Comparison of ENCODE assay signal across 8 cellular contexts in genomic region chr3:42539871-42540714, GRCh38. TPM values are rescaled to one million over a fixed set of nuclear protein-coding genes. Genes with fewer than 3 reads are reported as not detected.
DNase-seq lines count a peak whose midpoint lies in the region; ATAC-seq and TF ChIP-seq lines count a peak whose summit lies in the region.

No MANE protein-coding gene starts in this region.

- H3K4me3 ChIP-seq in BE2C (ENCODE audit: low read depth, low read length), result no peak overlapping the region
- no peak overlapping the region for H3K4me3 ChIP-seq in OCI-LY1 (ENCODE audit: low read depth, low read length, poor library complexity, severe bottlenecking)
- no peak overlapping the region for H3K4me3 ChIP-seq in cardiac muscle cell
- no peak overlapping the region for H3K4me3 ChIP-seq in sigmoid colon

- H3K27me3 Mint-ChIP-seq in activated T-helper 2 cell treated with anti-CD3 and anti-CD28 coated beads, Interferon-gamma antibody, Interleukin-2, Interleukin-4, amounts not matched to agents 10 μg/mL and 5 μg/mL and 100 μg/mL, durations not matched to agents 14 hours and 24 hours and 36 hours (ENCODE audit: low read depth), result no peaks in the 10 kb centered on the region

- no peak overlapping the region for H2AFZ ChIP-seq in OCI-LY1 (ENCODE audit: low read length)

- no peaks in the 10 kb centered on the region for H4K20me1 ChIP-seq in OCI-LY1 (ENCODE audit: insufficient read depth, low read length)

- no peak overlapping the region for H3K27ac Mint-ChIP-seq in activated T-helper 2 cell treated with anti-CD3 and anti-CD28 coated beads, Interferon-gamma antibody, Interleukin-2, Interleukin-4, amounts not matched to agents 10 μg/mL and 5 μg/mL and 100 μg/mL, durations not matched to agents 14 hours and 24 hours and 36 hours

- H3K4me1 ChIP-seq in BE2C, result no peaks in the 10 kb centered on the region
- no peaks in the 10 kb centered on the region for H3K4me1 ChIP-seq in OCI-LY1 (ENCODE audit: insufficient read depth, low read length, severe bottlenecking)
- peaks cover 12% of the 10 kb centered on the region for H3K4me1 ChIP-seq in cardiac muscle cell (ENCODE audit: low read depth)
- peaks cover 0 to 9% (median 2%) of the 10 kb centered on the region in 4 donors for H3K4me1 ChIP-seq in sigmoid colon

- H3K9me3 ChIP-seq in BE2C (no peaks in the 10 kb centered on the region), OCI-LY1 (ENCODE audit: low read length) (no peaks in the 10 kb centered on the region), cardiac muscle cell (ENCODE audit: low read depth) (no peaks in the 10 kb centered on the region), sigmoid colon (no peaks in the 10 kb centered on the region)

- H3K27ac ChIP-seq in OCI-LY1 (ENCODE audit: low read depth, low read length, poor library complexity, severe bottlenecking), result no peak overlapping the region
- H3K27ac ChIP-seq in cardiac muscle cell, result no peak overlapping the region
- H3K27ac ChIP-seq in sigmoid colon, result no peak overlapping the region

- DNase-seq in BE2C, result peak; percentile 44
- DNase-seq in activated T-helper 2 cell treated with anti-CD3 and anti-CD28 coated beads, Interferon-gamma antibody, Interleukin-2, Interleukin-4, amounts not matched to agents 10 μg/mL and 5 μg/mL and 100 μg/mL, durations not matched to agents 14 hours and 24 hours and 36 hours (ENCODE audit: low spot score), result peak; percentile 47
- DNase-seq in cardiac muscle cell (ENCODE audit: low read depth in 1 of 2, low spot score in 1 of 2), result peak; percentile 42 to 72
- peak; percentile 61 for DNase-seq in sigmoid colon
- no peak for DNase-seq in NCI-H2171 treated with DMSO at 0.1 percent for 48 hours (lab: John Stamatoyannopoulos, UW)

- no peaks in the 10 kb centered on the region for H3F3A ChIP-seq in OCI-LY1 (ENCODE audit: insufficient read depth, low read length)

- no peak overlapping the region for H3K9ac ChIP-seq in OCI-LY1 (ENCODE audit: low read length)

- no peaks in the 10 kb centered on the region for H3K27me3 ChIP-seq in BE2C
- no peaks in the 10 kb centered on the region for H3K27me3 ChIP-seq in OCI-LY1 (ENCODE audit: insufficient read depth, low read length)
- no peaks in the 10 kb centered on the region for H3K27me3 ChIP-seq in cardiac muscle cell
- no peaks in the 10 kb centered on the region for H3K27me3 ChIP-seq in sigmoid colon

- TF ChIP-seq CTCF in BE2C (IDR thresholded peaks at IDR 0.05; ENCODE audit: low read depth, low read length), result peak; percentile 63
- TF ChIP-seq CTCF in OCI-LY1 (IDR thresholded peaks at IDR 0.05; ENCODE audit: low read length), result peak; percentile 72
- TF ChIP-seq CTCF in cardiac muscle cell (IDR thresholded peaks at IDR 0.05; ENCODE audit: low read depth, low read length), result peak; percentile 74
- TF ChIP-seq CTCF in sigmoid colon (IDR thresholded peaks at IDR 0.05), result peak; percentile 13 to 63 (median 51)

- H3K36me3 Mint-ChIP-seq in activated T-helper 2 cell treated with anti-CD3 and anti-CD28 coated beads, Interferon-gamma antibody, Interleukin-2, Interleukin-4, amounts not matched to agents 10 μg/mL and 5 μg/mL and 100 μg/mL, durations not matched to agents 14 hours and 24 hours and 36 hours (ENCODE audit: low read depth), result no peaks in the 10 kb centered on the region

- no peak for TF ChIP-seq POLR2A in sigmoid colon (IDR thresholded peaks at IDR 0.05)

- intact Hi-C loops in activated T-helper 2 cell treated with anti-CD3 and anti-CD28 coated beads, Interferon-gamma antibody, Interleukin-2, Interleukin-4, amounts not matched to agents 10 μg/mL and 5 μg/mL and 100 μg/mL, durations not matched to agents 14 hours and 24 hours and 36 hours (cut with micrococcal nuclease), result loop anchor here (1.0 kb wide), 1 partner anchor 39 kb away; no protein-coding TSS in a partner anchor
- intact Hi-C loops in sigmoid colon (cut with DNase I), result no loop called here

- no peak for TF ChIP-seq EP300 in sigmoid colon (IDR thresholded peaks at IDR 0.05)

- peaks cover 2% of the 10 kb centered on the region for H3K4me1 Mint-ChIP-seq in activated T-helper 2 cell treated with anti-CD3 and anti-CD28 coated beads, Interferon-gamma antibody, Interleukin-2, Interleukin-4, amounts not matched to agents 10 μg/mL and 5 μg/mL and 100 μg/mL, durations not matched to agents 14 hours and 24 hours and 36 hours (ENCODE audit: low read depth)

- no peak overlapping the region for H3K4me3 Mint-ChIP-seq in activated T-helper 2 cell treated with anti-CD3 and anti-CD28 coated beads, Interferon-gamma antibody, Interleukin-2, Interleukin-4, amounts not matched to agents 10 μg/mL and 5 μg/mL and 100 μg/mL, durations not matched to agents 14 hours and 24 hours and 36 hours (ENCODE audit: low read depth)

- H3K79me2 ChIP-seq in OCI-LY1 (ENCODE audit: insufficient read depth, low read length), result no peaks in the 10 kb centered on the region

- 36 to 61% methylated on average over 14 of the region's 14 CpGs for WGBS in sigmoid colon, 2 donors

- H3K9me3 Mint-ChIP-seq in activated T-helper 2 cell treated with anti-CD3 and anti-CD28 coated beads, Interferon-gamma antibody, Interleukin-2, Interleukin-4, amounts not matched to agents 10 μg/mL and 5 μg/mL and 100 μg/mL, durations not matched to agents 14 hours and 24 hours and 36 hours, result no peaks in the 10 kb centered on the region

- H3K4me2 ChIP-seq in OCI-LY1 (ENCODE audit: low read length), result no peak overlapping the region

- H3K36me3 ChIP-seq in BE2C (no peaks in the 10 kb centered on the region), OCI-LY1 (ENCODE audit: insufficient read depth, low read length) (no peaks in the 10 kb centered on the region), cardiac muscle cell (no peaks in the 10 kb centered on the region), sigmoid colon (no peaks in the 10 kb centered on the region)

- ATAC-seq in GM19438 (IDR thresholded peaks at IDR 0.05; ENCODE audit: low read depth, unreplicated experiment) (peak; percentile 64), GM18909 (IDR thresholded peaks at IDR 0.05; ENCODE audit: poor library complexity, unreplicated experiment) (no peak)

- no peaks in the 10 kb centered on the region for H3K9me2 ChIP-seq in OCI-LY1 (ENCODE audit: low read depth, low read length)

RNA-seq across cellular contexts. Expression of gene VIPR1, which starts 37.6 kb away (rescaled TPM):
- polyA plus RNA-seq in BE2C (2012; ENCODE audit: insufficient read depth, insufficient read length, low read depth), result not detected
- total RNA-seq in activated T-helper 2 cell treated with anti-CD3 and anti-CD28 coated beads, Interferon-gamma antibody, Interleukin-2, Interleukin-4, amounts not matched to agents 10 μg/mL and 5 μg/mL and 100 μg/mL, durations not matched to agents 14 hours and 24 hours and 36 hours, result 0.51 and 0.52 TPM in 2 replicates
- 0.35 and 1.6 TPM in 2 replicates for total RNA-seq in cardiac muscle cell
- polyA plus RNA-seq in cardiac muscle cell, result 0.60 and 0.86 TPM in 2 replicates
- total RNA-seq in sigmoid colon, result 1 to 10 TPM; 2.6 to 9.6 (median 5.8) TPM
- 10 to 100 TPM; 24.5 to 50.6 (median 43.8) TPM for polyA plus RNA-seq in sigmoid colon

RNA-seq across cellular contexts. Expression of gene SEC22C, which starts 41.7 kb away (rescaled TPM):
- polyA plus RNA-seq in BE2C (2012; ENCODE audit: insufficient read depth, insufficient read length, low read depth), result 17.3 TPM
- total RNA-seq in activated T-helper 2 cell treated with anti-CD3 and anti-CD28 coated beads, Interferon-gamma antibody, Interleukin-2, Interleukin-4, amounts not matched to agents 10 μg/mL and 5 μg/mL and 100 μg/mL, durations not matched to agents 14 hours and 24 hours and 36 hours, result 36.1 and 40.1 TPM in 2 replicates
- total RNA-seq in cardiac muscle cell, result 30.9 and 41.6 TPM in 2 replicates
- 31.6 and 43.6 TPM in 2 replicates for polyA plus RNA-seq in cardiac muscle cell
- 10 to 100 TPM; 48.5 to 89.2 (median 57.2) TPM for total RNA-seq in sigmoid colon
- polyA plus RNA-seq in sigmoid colon, result 10 to 100 TPM in 2 of 3 donors, 1 to 10 TPM in 1; 8.4 to 18.2 (median 11.3) TPM

RNA-seq across cellular contexts. Expression of gene SS18L2, which starts 50.6 kb away (rescaled TPM):
- polyA plus RNA-seq in BE2C (2012; ENCODE audit: insufficient read depth, insufficient read length, low read depth), result 16.0 TPM
- 62.4 and 67.1 TPM in 2 replicates for total RNA-seq in activated T-helper 2 cell treated with anti-CD3 and anti-CD28 coated beads, Interferon-gamma antibody, Interleukin-2, Interleukin-4, amounts not matched to agents 10 μg/mL and 5 μg/mL and 100 μg/mL, durations not matched to agents 14 hours and 24 hours and 36 hours
- total RNA-seq in cardiac muscle cell, result 8.9 and 9.7 TPM in 2 replicates
- polyA plus RNA-seq in cardiac muscle cell, result 33.2 and 49.7 TPM in 2 replicates
- total RNA-seq in sigmoid colon, result 10 to 100 TPM in 2 of 4 donors, 1 to 10 TPM in 2; 9.1 to 27.0 (median 12.8) TPM
- polyA plus RNA-seq in sigmoid colon, result 10 to 100 TPM; 36.6 to 67.3 (median 41.5) TPM
